21 cellular contexts compared by ENCODE assay signal in the genomic region with DNA sequence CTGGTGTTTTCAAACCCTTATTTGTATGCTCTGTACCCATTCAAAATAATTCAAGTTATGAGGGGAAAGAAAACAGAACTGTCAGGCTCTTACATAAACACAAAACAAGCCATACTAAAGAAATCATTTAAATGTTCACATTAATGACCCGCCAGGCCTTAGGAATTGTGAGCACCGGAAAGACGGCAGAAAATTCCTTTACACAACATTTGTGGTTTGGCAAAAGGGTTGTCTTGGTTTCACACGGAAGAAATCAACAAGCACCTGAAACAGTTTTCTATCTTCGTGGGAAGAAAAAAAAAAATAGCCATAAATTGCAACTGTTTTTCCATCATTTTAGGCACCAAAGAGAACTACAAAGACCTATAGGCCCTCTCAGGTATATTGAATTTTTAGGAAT.
"Had no signal": no experiment of that assay in that cellular context is flagged by ENCODE, and none has a peak within 500 bp of the region (broad histone marks: within the 10 kb centered on the region; RNA-seq: fewer than 3 reads in every experiment).

No MANE protein-coding gene starts in this region.

- H3K4me3 ChIP-seq: coronary artery, esophagus squamous epithelium, heart right ventricle, lower lobe of right lung, smooth muscle cell, transverse colon, vagina had no signal

- ATAC-seq: heart right ventricle; lower lobe of right lung; sciatic nerve; stimulated activated naive B cell treated with anti-CD40 and anti-IgM and Interleukin-4, amounts not matched to agents 10 μg/mL and 1 μg/mL and 100 μg/mL, for 72 hours; T-helper 17 cell had no signal

- H3K4me2 ChIP-seq: smooth muscle cell had no signal

- H3K27me3 ChIP-seq: esophagus squamous epithelium, transverse colon, vagina had no signal

- H3K36me3 ChIP-seq: esophagus squamous epithelium, lower lobe of right lung, transverse colon, vagina had no signal

- H3K27ac ChIP-seq: coronary artery, esophagus squamous epithelium, heart right ventricle, lower lobe of right lung, transverse colon, vagina had no signal

- H3K9me3 ChIP-seq: esophagus squamous epithelium, heart right ventricle, lower lobe of right lung, transverse colon, vagina had no signal

- H3K4me1 ChIP-seq: lower lobe of right lung, vagina had no signal

- DNase-seq: activated CD4-positive, alpha-beta memory T cell treated with anti-CD3 and anti-CD28 coated beads for 36 hours; activated CD4-positive, alpha-beta T cell treated with anti-CD3 and anti-CD28 coated beads for 48 hours; activated naive CD4-positive, alpha-beta T cell treated with anti-CD3 and anti-CD28 coated beads, Interleukin-2, amount 10 ng/mL, durations not matched to agents 7 days and 5 days; activated T-cell treated with anti-CD3 and anti-CD28 coated beads, Interleukin-2, amount 50 U/mL, for 48 hours; esophagus squamous epithelium; foreskin fibroblast; heart right ventricle; kidney; lower lobe of right lung; naive B cell; nucleus accumbens; posterior cingulate gyrus; stimulated activated CD4-positive, alpha-beta T cell treated with anti-CD3 and anti-CD28 coated beads, Interleukin-15, amount 100 ng/mL, for 24 hours; stimulated activated CD8-positive, alpha-beta memory T cell treated with anti-CD3 and anti-CD28 coated beads, Interleukin-4, amount 100 ng/mL, for 48 hours; stimulated activated naive B cell treated with anti-CD40 and anti-IgM and Interleukin-4, amounts not matched to agents 10 μg/mL and 1 μg/mL and 100 μg/mL, for 72 hours; T-helper 17 cell; transverse colon had no signal

- FAIRE-seq: kidney had no signal
